In the genomic region with DNA sequence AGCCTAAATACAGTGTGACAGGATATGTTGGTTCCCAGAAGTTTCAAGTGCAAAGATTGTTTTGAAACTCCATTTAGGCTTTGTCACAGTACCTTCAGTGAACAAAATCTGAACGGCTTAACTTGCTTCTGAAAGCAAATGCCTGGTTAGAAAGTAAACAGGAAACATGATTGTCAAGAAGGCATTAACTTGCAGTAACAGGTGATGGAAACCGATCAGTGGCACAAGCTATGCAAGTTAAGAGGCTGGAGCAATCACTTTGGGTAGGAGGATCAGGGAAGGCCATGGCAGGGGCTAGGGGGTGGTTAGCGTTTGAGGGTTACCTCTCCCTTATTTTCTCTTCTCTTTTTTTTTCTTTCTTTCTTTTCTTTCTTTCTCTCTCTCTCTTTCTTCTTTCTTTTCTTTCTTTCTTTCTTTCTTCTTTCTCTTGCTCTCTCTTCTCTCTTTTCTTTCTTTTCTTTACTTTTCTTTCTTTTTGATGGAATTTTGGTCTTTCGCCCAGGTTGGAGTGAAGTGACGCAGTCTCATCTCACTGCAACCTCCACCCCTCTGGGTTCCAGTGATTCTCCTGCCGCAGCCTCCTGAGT, we compare ENCODE assay signal across 33 cellular contexts. TPM values are rescaled to one million over a fixed set of nuclear protein-coding genes. Genes with fewer than 3 reads are reported as not detected.
DNase-seq lines count a peak whose midpoint lies in the region; ATAC-seq and TF ChIP-seq lines count a peak whose summit lies in the region.
"Had no signal": no experiment of that assay in that cellular context is flagged by ENCODE, and none has a peak within 500 bp of the region (broad histone marks: within the 10 kb centered on the region; RNA-seq: fewer than 3 reads in every experiment).

No MANE protein-coding gene starts in this region.

- no peak overlapping the region for H3K27ac ChIP-seq in HEK293 (ENCODE audit: extremely low read depth, low read depth, low read length)
- peak overlapping the region; percentile 61 for H3K27ac ChIP-seq in psoas muscle
- H3K27ac ChIP-seq: BLaER1, esophagus muscularis mucosa, foreskin keratinocyte, pancreas, right atrium auricular region had no signal

- no peaks in the 10 kb centered on the region for H3K36me3 Mint-ChIP-seq in activated CD8-positive, alpha-beta T cell treated with anti-CD3 and anti-CD28 coated beads for 36 hours (ENCODE audit: low read depth)
- no peaks in the 10 kb centered on the region for H3K36me3 Mint-ChIP-seq in activated CD8-positive, alpha-beta T cell treated with anti-CD3 and anti-CD28 coated beads, Interleukin-2, amount 10 ng/mL, durations not matched to agents 7 days and 5 days (ENCODE audit: low read depth)
- H3K36me3 Mint-ChIP-seq in T-helper 17 cell (ENCODE audit: low read depth): no peaks in the 10 kb centered on the region
- H3K36me3 Mint-ChIP-seq: type B pancreatic cell had no signal

- H3K27ac Mint-ChIP-seq in activated CD8-positive, alpha-beta T cell treated with anti-CD3 and anti-CD28 coated beads for 36 hours: peak overlapping the region; percentile 30
- H3K27ac Mint-ChIP-seq in activated CD8-positive, alpha-beta T cell treated with anti-CD3 and anti-CD28 coated beads, Interleukin-2, amount 10 ng/mL, durations not matched to agents 7 days and 5 days: no peak overlapping the region
- H3K27ac Mint-ChIP-seq in T-helper 17 cell: no peak overlapping the region
- H3K27ac Mint-ChIP-seq: dendritic cell treated with granulocyte-macrophage colony-stimulating factor and Interleukin-4, amounts not matched to agents 40 ng/mL and 50 ng/mL, for 4 days; HFFc6; type B pancreatic cell had no signal

- H3K4me1 Mint-ChIP-seq in activated CD8-positive, alpha-beta T cell treated with anti-CD3 and anti-CD28 coated beads for 36 hours (ENCODE audit: low read depth): peaks cover 18% of the 10 kb centered on the region
- H3K4me1 Mint-ChIP-seq in activated CD8-positive, alpha-beta T cell treated with anti-CD3 and anti-CD28 coated beads, Interleukin-2, amount 10 ng/mL, durations not matched to agents 7 days and 5 days (ENCODE audit: low read depth): peaks cover 22% of the 10 kb centered on the region
- peaks cover 17% of the 10 kb centered on the region for H3K4me1 Mint-ChIP-seq in T-helper 17 cell

- H3K36me3 ChIP-seq in HEK293 (ENCODE audit: control insufficient read depth in 2 of 2, insufficient read depth in 1 of 2, low read length in 2 of 2): no peaks in the 10 kb centered on the region; a peak in 1 of 3 replicates
- H3K36me3 ChIP-seq in psoas muscle (ENCODE audit: insufficient read depth in 1 of 2, low read depth in 1 of 2): peaks cover 0 to 7% of the 10 kb centered on the region in 2 donors
- H3K36me3 ChIP-seq: BLaER1, pancreas, right atrium auricular region had no signal

- H3K9me3 Mint-ChIP-seq in activated CD8-positive, alpha-beta T cell treated with anti-CD3 and anti-CD28 coated beads for 36 hours: no peaks in the 10 kb centered on the region
- H3K9me3 Mint-ChIP-seq in activated CD8-positive, alpha-beta T cell treated with anti-CD3 and anti-CD28 coated beads, Interleukin-2, amount 10 ng/mL, durations not matched to agents 7 days and 5 days (ENCODE audit: insufficient read depth): no peaks in the 10 kb centered on the region
- H3K9me3 Mint-ChIP-seq: dendritic cell treated with granulocyte-macrophage colony-stimulating factor and Interleukin-4, amounts not matched to agents 40 ng/mL and 50 ng/mL, for 4 days; HFFc6; neural crest cell; type B pancreatic cell had no signal

- H3K4me3 Mint-ChIP-seq in activated CD8-positive, alpha-beta T cell treated with anti-CD3 and anti-CD28 coated beads for 36 hours: no peak overlapping the region
- no peak overlapping the region for H3K4me3 Mint-ChIP-seq in activated CD8-positive, alpha-beta T cell treated with anti-CD3 and anti-CD28 coated beads, Interleukin-2, amount 10 ng/mL, durations not matched to agents 7 days and 5 days
- H3K4me3 Mint-ChIP-seq in T-helper 17 cell: peak overlapping the region; percentile 70
- H3K4me3 Mint-ChIP-seq: dendritic cell treated with granulocyte-macrophage colony-stimulating factor and Interleukin-4, amounts not matched to agents 40 ng/mL and 50 ng/mL, for 4 days; HFFc6 had no signal

- H3K4me3 ChIP-seq in HEK293 (ENCODE audit: low read depth, low read length) (no peak overlapping the region), psoas muscle (no peak overlapping the region)
- H3K4me3 ChIP-seq: BLaER1, esophagus muscularis mucosa, GM12878, lung, pancreas, right atrium auricular region had no signal

- 0 out of 2 replicates have a peak, but pooled peaks cover 4% of the 10 kb centered on the region for H3K4me1 ChIP-seq in HEK293 (ENCODE audit: control insufficient read depth, insufficient read depth, low read length)
- peaks cover 14% of the 10 kb centered on the region for H3K4me1 ChIP-seq in psoas muscle
- H3K4me1 ChIP-seq: foreskin keratinocyte had no signal

- intact Hi-C loops in activated CD8-positive, alpha-beta T cell treated with anti-CD3 and anti-CD28 coated beads for 36 hours (cut with micrococcal nuclease): no loop called here
- intact Hi-C loops in psoas muscle (cut with DNase I): no loop called here
- intact Hi-C loops in head of caudate nucleus (cut with DNase I): no loop called here

- H3K27me3 ChIP-seq in psoas muscle (ENCODE audit: insufficient read depth in 3 of 3, low read length in 2 of 3): no peaks in the 10 kb centered on the region
- H3K27me3 ChIP-seq: esophagus muscularis mucosa, foreskin keratinocyte, pancreas, right atrium auricular region had no signal

- POLR2A ChIA-PET in activated CD8-positive, alpha-beta T cell treated with anti-CD3 and anti-CD28 coated beads for 36 hours (lab: Charles Lee): interaction anchor here (1.3 kb wide), 1 partner anchor 13 kb away, joined by 3 read pairs; no protein-coding TSS in a partner anchor
- POLR2A ChIA-PET in activated CD8-positive, alpha-beta T cell treated with anti-CD3 and anti-CD28 coated beads, Interleukin-2, amount 10 ng/mL, durations not matched to agents 7 days and 5 days (lab: Charles Lee): interaction anchor here (0.7 to 2.2 kb wide), 2 partner anchors 31 to 147 kb away, joined by 4 to 8 read pairs; a partner anchor contains a TSS
- POLR2A ChIA-PET in HEK293 (lab: Yijun Ruan, JAX): interaction anchor here (0.9 to 3.7 kb wide), 2 partner anchors 30 to 55 kb away, joined by 3 to 31 read pairs; a partner anchor contains a TSS

- H3K27me3 Mint-ChIP-seq in activated CD8-positive, alpha-beta T cell treated with anti-CD3 and anti-CD28 coated beads for 36 hours: no peaks in the 10 kb centered on the region
- peaks cover 11% of the 10 kb centered on the region for H3K27me3 Mint-ChIP-seq in activated CD8-positive, alpha-beta T cell treated with anti-CD3 and anti-CD28 coated beads, Interleukin-2, amount 10 ng/mL, durations not matched to agents 7 days and 5 days (ENCODE audit: low read depth)
- H3K27me3 Mint-ChIP-seq in T-helper 17 cell: no peaks in the 10 kb centered on the region

- ATAC-seq in activated CD8-positive, alpha-beta T cell treated with anti-CD3 and anti-CD28 coated beads for 36 hours: no peak
- ATAC-seq in activated CD8-positive, alpha-beta T cell treated with anti-CD3 and anti-CD28 coated beads, Interleukin-2, amount 10 ng/mL, durations not matched to agents 7 days and 5 days: no peak
- ATAC-seq in T-helper 17 cell (no peak), psoas muscle (no peak)
- ATAC-seq: foreskin keratinocyte, GM12878, HepG2, pancreas, PC-3, Right ventricle myocardium inferior had no signal

- H3K9me3 ChIP-seq in HEK293 (ENCODE audit: control insufficient read depth, insufficient read depth, low read depth, low read length) (no peaks in the 10 kb centered on the region), T-helper 17 cell (ENCODE audit: control insufficient read depth, low read length, poor library complexity, severe bottlenecking) (no peaks in the 10 kb centered on the region), psoas muscle (no peaks in the 10 kb centered on the region)
- H3K9me3 ChIP-seq: BLaER1, esophagus muscularis mucosa, pancreas, right atrium auricular region had no signal

- CTCF ChIA-PET in activated CD8-positive, alpha-beta T cell treated with anti-CD3 and anti-CD28 coated beads for 36 hours (lab: Charles Lee): interaction anchor here (1.5 kb wide), 1 partner anchor 8 kb away, joined by 4 read pairs; no protein-coding TSS in a partner anchor
- CTCF ChIA-PET in activated CD8-positive, alpha-beta T cell treated with anti-CD3 and anti-CD28 coated beads, Interleukin-2, amount 10 ng/mL, durations not matched to agents 7 days and 5 days (lab: Charles Lee): no interaction called here
- CTCF ChIA-PET in HEK293 (lab: Yijun Ruan, JAX): interaction anchor here (0.6 to 0.9 kb wide), 3 partner anchors 129 to 446 kb away, joined by 4 to 5 read pairs (median 5); no protein-coding TSS in a partner anchor

- WGBS in psoas muscle, 3 donors: 42 to 66% (median 55%) methylated on average over 6 of the region's 6 CpGs

- peak; percentile 13 for TF ChIP-seq CTCF in activated CD8-positive, alpha-beta T cell treated with anti-CD3 and anti-CD28 coated beads for 36 hours (IDR thresholded peaks at IDR 0.05)
- TF ChIP-seq CTCF in HEK293 (tag by site-specific recombination; IDR thresholded peaks at IDR 0.05) (no peak), psoas muscle (IDR thresholded peaks at IDR 0.05) (no peak)

- DNase-seq in activated CD8-positive, alpha-beta T cell treated with anti-CD3 and anti-CD28 coated beads for 36 hours: no peak
- no peak for DNase-seq in activated CD8-positive, alpha-beta T cell treated with anti-CD3 and anti-CD28 coated beads, Interleukin-2, amount 10 ng/mL, durations not matched to agents 7 days and 5 days
- DNase-seq in T-helper 17 cell: no peak
- DNase-seq in psoas muscle: no peak
- no peak for DNase-seq in HCEC 1CT
- DNase-seq in head of caudate nucleus: no peak
- no peak for DNase-seq in AG08395 (ENCODE audit: low spot score)
- DNase-seq: ACHN; activated CD4-positive, alpha-beta T cell treated with anti-CD3 and anti-CD28 coated beads, Interleukin-2, amount 50 U/mL, for 48 hours; activated CD8-positive, alpha-beta memory T cell treated with anti-CD3 and anti-CD28 coated beads, Interleukin-2, amount 50 U/mL, for 48 hours; activated gamma-delta T cell; Calu3; central memory CD4-positive, alpha-beta T cell; foreskin keratinocyte; HFFc6; NCI-H1105 treated with DMSO at 0.1 percent for 48 hours; NCI-H1930; NCI-H2227 treated with DMSO at 0.1 percent for 48 hours; NCI-H774; pancreas; PC-3; stimulated activated CD4-positive, alpha-beta T cell treated with anti-CD3 and anti-CD28 coated beads, Interleukin-2, amount 100 ng/mL, for 48 hours had no signal

RNA-seq across cellular contexts. Expression of a gene that starts 2.4 kb away (rescaled TPM):
- 1 to 10 TPM; 1.6 to 2.2 TPM for total RNA-seq in activated CD8-positive, alpha-beta T cell treated with anti-CD3 and anti-CD28 coated beads for 36 hours
- total RNA-seq in activated CD8-positive, alpha-beta T cell treated with anti-CD3 and anti-CD28 coated beads, Interleukin-2, amount 10 ng/mL, durations not matched to agents 7 days and 5 days: 1 to 10 TPM; 1.1 to 1.5 TPM
- total RNA-seq in T-helper 17 cell (1 to 10 TPM; 1.1 to 2.0 TPM), psoas muscle (10 to 100 TPM in 1 of 4 donors, 1 to 10 TPM in 3; 3.1 to 10.9 (median 6.0) TPM)
- 1 to 10 TPM; 1.1 to 3.4 (median 2.9) TPM for polyA plus RNA-seq in psoas muscle

RNA-seq across cellular contexts. Expression of a gene that starts 30.4 kb away (rescaled TPM):
- 100 to 1,000 TPM; 256 to 257 TPM for total RNA-seq in activated CD8-positive, alpha-beta T cell treated with anti-CD3 and anti-CD28 coated beads for 36 hours
- 100 to 1,000 TPM; 252 to 260 TPM for total RNA-seq in activated CD8-positive, alpha-beta T cell treated with anti-CD3 and anti-CD28 coated beads, Interleukin-2, amount 10 ng/mL, durations not matched to agents 7 days and 5 days
- total RNA-seq in T-helper 17 cell (10 to 100 TPM; 66.6 to 72.8 TPM), psoas muscle (100 to 1,000 TPM in 3 of 4 donors, 10 to 100 TPM in 1; 94.3 to 227 (median 176) TPM)
- 100 to 1,000 TPM; 261 to 487 (median 348) TPM for polyA plus RNA-seq in psoas muscle

RNA-seq across cellular contexts. Expression of a gene that starts 55.5 kb away (rescaled TPM):
- total RNA-seq in activated CD8-positive, alpha-beta T cell treated with anti-CD3 and anti-CD28 coated beads for 36 hours: 1 to 10 TPM; 2.0 to 2.7 TPM
- total RNA-seq in activated CD8-positive, alpha-beta T cell treated with anti-CD3 and anti-CD28 coated beads, Interleukin-2, amount 10 ng/mL, durations not matched to agents 7 days and 5 days: 1 to 10 TPM; 2.1 to 2.7 TPM
- total RNA-seq in T-helper 17 cell: under 1 TPM; 0.39 to 0.65 TPM
- total RNA-seq in psoas muscle: 1 to 10 TPM in 3 of 4 donors, under 1 TPM in 1; 0.71 to 4.4 (median 3.8) TPM
- polyA plus RNA-seq in psoas muscle: 1 to 10 TPM; 1.4 to 3.3 (median 2.4) TPM
